Comparison of ENCODE assay signal across 1 cellular context in the genomic region with DNA sequence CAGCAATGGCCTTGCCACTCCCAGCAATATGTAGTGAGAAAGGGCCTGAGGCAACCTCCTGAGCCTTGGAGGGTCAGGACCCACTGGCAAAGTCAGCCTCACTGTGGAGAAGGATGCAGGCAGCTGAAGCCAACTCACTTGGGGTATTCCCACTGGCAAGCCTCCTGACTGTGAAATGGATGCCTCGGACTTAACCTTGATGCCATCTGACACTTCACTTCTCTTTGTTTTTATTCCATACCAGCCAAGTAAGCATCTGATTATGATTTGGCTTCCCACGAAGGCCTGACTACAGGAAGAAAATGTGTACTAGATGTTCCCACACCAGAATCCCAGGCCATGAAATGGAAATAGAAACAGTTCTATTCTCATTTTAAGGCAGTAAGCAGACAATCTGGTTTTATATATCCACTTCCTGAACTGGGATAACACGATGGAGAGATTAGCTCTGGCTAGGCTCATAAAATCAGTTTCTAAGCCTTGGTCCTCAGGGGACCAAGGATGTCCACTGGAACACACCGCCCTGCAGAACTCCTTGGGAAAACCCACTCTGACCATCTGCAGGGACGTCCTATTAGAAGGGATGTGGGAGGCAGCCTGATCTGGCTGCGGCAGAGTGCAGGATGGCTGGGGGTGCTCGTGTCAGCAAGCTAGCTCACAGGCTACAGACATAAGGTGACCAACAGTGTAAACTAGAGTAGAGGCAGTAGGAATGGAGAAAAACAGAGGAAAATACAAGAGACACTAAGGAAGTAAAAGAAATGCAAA.
TF ChIP-seq lines count a peak whose summit lies in the region.

No MANE protein-coding gene starts in this region.

TF ChIP-seq in IMR-90, 13 proteins besides CTCF, POLR2A, EP300 and RAD21:
- TF ChIP-seq ELK1 (IDR thresholded peaks at IDR 0.05; ENCODE audit: borderline replicate concordance, low read depth, low read length) (no peak), MAFK (IDR thresholded peaks at IDR 0.05; ENCODE audit: low read depth, low read length) (no peak), RCOR1 (IDR thresholded peaks at IDR 0.05; ENCODE audit: insufficient replicate concordance, low read length) (no peak), RFX5 (IDR thresholded peaks at IDR 0.05; ENCODE audit: low read depth, low read length) (no peak), BHLHE40 (IDR thresholded peaks at IDR 0.05; ENCODE audit: low read depth, low read length) (no peak), FOS (IDR thresholded peaks at IDR 0.05; ENCODE audit: low read depth, low read length) (no peak), CHD1 (IDR thresholded peaks at IDR 0.05; ENCODE audit: low read depth, low read length) (no peak), NFE2L2 (IDR thresholded peaks at IDR 0.05; ENCODE audit: low read depth, low read length) (no peak), MXI1 (IDR thresholded peaks at IDR 0.05; ENCODE audit: borderline replicate concordance, low read depth, low read length) (no peak), SMC3 (IDR thresholded peaks at IDR 0.05; ENCODE audit: low read depth, low read length) (no peak), MAZ (IDR thresholded peaks at IDR 0.05; ENCODE audit: borderline replicate concordance, low read depth, low read length) (no peak), CEBPB (IDR thresholded peaks at IDR 0.05; ENCODE audit: low read depth, low read length) (no peak)
- TF ChIP-seq, protein P1, sequence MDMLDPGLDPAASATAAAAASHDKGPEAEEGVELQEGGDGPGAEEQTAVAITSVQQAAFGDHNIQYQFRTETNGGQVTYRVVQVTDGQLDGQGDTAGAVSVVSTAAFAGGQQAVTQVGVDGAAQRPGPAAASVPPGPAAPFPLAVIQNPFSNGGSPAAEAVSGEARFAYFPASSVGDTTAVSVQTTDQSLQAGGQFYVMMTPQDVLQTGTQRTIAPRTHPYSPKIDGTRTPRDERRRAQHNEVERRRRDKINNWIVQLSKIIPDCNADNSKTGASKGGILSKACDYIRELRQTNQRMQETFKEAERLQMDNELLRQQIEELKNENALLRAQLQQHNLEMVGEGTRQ (IDR thresholded peaks at IDR 0.05; ENCODE audit: low read depth, low read length), result no peak
TF ChIP-seq in IMR-90: peak in this region for 0.
